31 cellular contexts compared by ENCODE assay signal in genomic region chr7:157866525-157866924, GRCh38.
"Had no signal": no experiment of that assay in that cellular context is flagged by ENCODE, and none has a peak within 500 bp of the region (broad histone marks: within the 10 kb centered on the region; RNA-seq: fewer than 3 reads in every experiment).

No MANE protein-coding gene starts in this region.

- H3K27me3 Mint-ChIP-seq: activated CD4-positive, alpha-beta memory T cell treated with anti-CD3 and anti-CD28 coated beads for 36 hours; activated CD4-positive, alpha-beta T cell treated with anti-CD3 and anti-CD28 coated beads for 36 hours; activated CD4-positive, alpha-beta T cell treated with anti-CD3 and anti-CD28 coated beads, Interleukin-2, amount 10 ng/mL, durations not matched to agents 24 days and 14 days; activated CD8-positive, alpha-beta memory T cell treated with anti-CD3 and anti-CD28 coated beads, Interleukin-2, amount 10 ng/mL, durations not matched to agents 7 days and 5 days; activated naive CD4-positive, alpha-beta T cell treated with anti-CD3 and anti-CD28 coated beads, Interleukin-2, amount 10 ng/mL, durations not matched to agents 7 days and 5 days had no signal

- DNase-seq: activated CD4-positive, alpha-beta memory T cell treated with anti-CD3 and anti-CD28 coated beads for 36 hours; activated CD4-positive, alpha-beta T cell treated with anti-CD3 and anti-CD28 coated beads for 36 hours; activated CD4-positive, alpha-beta T cell treated with anti-CD3 and anti-CD28 coated beads, Interleukin-2, amount 10 ng/mL, durations not matched to agents 24 days and 14 days; activated CD4-positive, CD25-positive, alpha-beta regulatory T cell; activated CD4-positive, CD25-positive, alpha-beta regulatory T cell treated with anti-CD3 and anti-CD28 coated beads, Interleukin-2, amount 50 U/mL, for 72 hours; activated CD8-positive, alpha-beta memory T cell treated with anti-CD3 and anti-CD28 coated beads, Interleukin-2, amount 10 ng/mL, durations not matched to agents 7 days and 5 days; activated CD8-positive, alpha-beta memory T cell treated with anti-CD3 and anti-CD28 coated beads, Interleukin-2, amount 50 U/mL, for 4 hours; activated CD8-positive, alpha-beta T cell treated with anti-CD3 and anti-CD28 coated beads, Interleukin-2, amount 10 ng/mL, durations not matched to agents 7 days and 5 days; activated effector memory CD4-positive, alpha-beta T cell treated with anti-CD3 and anti-CD28 coated beads, Interleukin-2, amount 50 U/mL, for 16 hours; activated naive CD4-positive, alpha-beta T cell treated with anti-CD3 and anti-CD28 coated beads, Interleukin-2, amount 10 ng/mL, durations not matched to agents 7 days and 5 days; activated naive CD8-positive, alpha-beta T cell treated with anti-CD3 and anti-CD28 coated beads, Interleukin-2, amount 10 ng/mL, durations not matched to agents 7 days and 5 days; activated T-cell treated with anti-CD3 and anti-CD28 coated beads, Interleukin-2, amount 50 U/mL, for 1 hour; activated T-cell treated with anti-CD3 and anti-CD28 coated beads, Interleukin-2, amount 50 U/mL, for 48 hours; central memory CD4-positive, alpha-beta T cell; cerebellar nuclear complex; colonic mucosa; effector memory CD4-positive, alpha-beta T cell; endodermal cell; foreskin fibroblast; T-helper 2 cell had no signal

- H3K27ac Mint-ChIP-seq: activated CD4-positive, alpha-beta memory T cell treated with anti-CD3 and anti-CD28 coated beads for 36 hours; activated CD4-positive, alpha-beta T cell treated with anti-CD3 and anti-CD28 coated beads for 36 hours; activated CD4-positive, alpha-beta T cell treated with anti-CD3 and anti-CD28 coated beads, Interleukin-2, amount 10 ng/mL, durations not matched to agents 24 days and 14 days; activated CD8-positive, alpha-beta memory T cell treated with anti-CD3 and anti-CD28 coated beads, Interleukin-2, amount 10 ng/mL, durations not matched to agents 7 days and 5 days; activated CD8-positive, alpha-beta T cell treated with anti-CD3 and anti-CD28 coated beads, Interleukin-2, amount 10 ng/mL, durations not matched to agents 7 days and 5 days; activated naive CD4-positive, alpha-beta T cell treated with anti-CD3 and anti-CD28 coated beads, Interleukin-2, amount 10 ng/mL, durations not matched to agents 7 days and 5 days; activated naive CD8-positive, alpha-beta T cell treated with anti-CD3 and anti-CD28 coated beads, Interleukin-2, amount 10 ng/mL, durations not matched to agents 7 days and 5 days; activated T-helper 1 cell treated with anti-CD3 and anti-CD28 coated beads, Interleukin-12 subunit alpha, Interleukin-12 subunit beta, Interleukin-2, Interleukin-4 antibody, amounts not matched to agents 30 ng/mL and 10 ng/mL and 1 ng/mL, durations not matched to agents 14 hours and 24 hours and 36 hours; activated T-helper 2 cell treated with anti-CD3 and anti-CD28 coated beads, Interferon-gamma antibody, Interleukin-2, Interleukin-4, amounts not matched to agents 10 μg/mL and 5 μg/mL and 100 μg/mL, durations not matched to agents 14 hours and 24 hours and 36 hours; dendritic cell treated with granulocyte-macrophage colony-stimulating factor and Interleukin-4, amounts not matched to agents 40 ng/mL and 50 ng/mL, for 4 days; endodermal cell had no signal

- H3K27me3 ChIP-seq: ascending aorta, breast epithelium, cardiac muscle cell, colonic mucosa, dorsolateral prefrontal cortex had no signal

- FAIRE-seq: frontal cortex had no signal

- H3K27ac ChIP-seq: ascending aorta, breast epithelium, cardiac muscle cell, colonic mucosa, dorsolateral prefrontal cortex had no signal

- H3K4me3 Mint-ChIP-seq: activated CD4-positive, alpha-beta memory T cell treated with anti-CD3 and anti-CD28 coated beads for 36 hours; activated CD4-positive, alpha-beta T cell treated with anti-CD3 and anti-CD28 coated beads for 36 hours; activated CD4-positive, alpha-beta T cell treated with anti-CD3 and anti-CD28 coated beads, Interleukin-2, amount 10 ng/mL, durations not matched to agents 24 days and 14 days; activated CD8-positive, alpha-beta memory T cell treated with anti-CD3 and anti-CD28 coated beads, Interleukin-2, amount 10 ng/mL, durations not matched to agents 7 days and 5 days; activated CD8-positive, alpha-beta T cell treated with anti-CD3 and anti-CD28 coated beads, Interleukin-2, amount 10 ng/mL, durations not matched to agents 7 days and 5 days; activated naive CD4-positive, alpha-beta T cell treated with anti-CD3 and anti-CD28 coated beads, Interleukin-2, amount 10 ng/mL, durations not matched to agents 7 days and 5 days; activated naive CD8-positive, alpha-beta T cell treated with anti-CD3 and anti-CD28 coated beads, Interleukin-2, amount 10 ng/mL, durations not matched to agents 7 days and 5 days; activated T-helper 1 cell treated with anti-CD3 and anti-CD28 coated beads, Interleukin-12 subunit alpha, Interleukin-12 subunit beta, Interleukin-2, Interleukin-4 antibody, amounts not matched to agents 30 ng/mL and 10 ng/mL and 1 ng/mL, durations not matched to agents 14 hours and 24 hours and 36 hours; brain; dendritic cell treated with granulocyte-macrophage colony-stimulating factor and Interleukin-4, amounts not matched to agents 40 ng/mL and 50 ng/mL, for 4 days; endodermal cell had no signal

- ATAC-seq: activated CD4-positive, alpha-beta T cell treated with anti-CD3 and anti-CD28 coated beads for 36 hours; activated CD8-positive, alpha-beta memory T cell treated with anti-CD3 and anti-CD28 coated beads, Interleukin-2, amount 10 ng/mL, durations not matched to agents 7 days and 5 days; activated CD8-positive, alpha-beta T cell treated with anti-CD3 and anti-CD28 coated beads, Interleukin-2, amount 10 ng/mL, durations not matched to agents 7 days and 5 days; activated naive CD4-positive, alpha-beta T cell treated with anti-CD3 and anti-CD28 coated beads, Interleukin-2, amount 50 U/mL, for 72 hours; esophagus mucosa had no signal

- H3K9me3 ChIP-seq: ascending aorta, colonic mucosa had no signal

- H3K36me3 Mint-ChIP-seq: activated CD4-positive, alpha-beta memory T cell treated with anti-CD3 and anti-CD28 coated beads for 36 hours; activated CD8-positive, alpha-beta memory T cell treated with anti-CD3 and anti-CD28 coated beads, Interleukin-2, amount 10 ng/mL, durations not matched to agents 7 days and 5 days; activated naive CD4-positive, alpha-beta T cell treated with anti-CD3 and anti-CD28 coated beads, Interleukin-2, amount 10 ng/mL, durations not matched to agents 7 days and 5 days; activated naive CD8-positive, alpha-beta T cell treated with anti-CD3 and anti-CD28 coated beads, Interleukin-2, amount 10 ng/mL, durations not matched to agents 7 days and 5 days had no signal

- H3K4me3 ChIP-seq: ascending aorta, breast epithelium, cardiac muscle cell, colonic mucosa, dorsolateral prefrontal cortex had no signal

- H3K4me1 Mint-ChIP-seq: activated CD8-positive, alpha-beta memory T cell treated with anti-CD3 and anti-CD28 coated beads, Interleukin-2, amount 10 ng/mL, durations not matched to agents 7 days and 5 days; endodermal cell had no signal

- H3K36me3 ChIP-seq: ascending aorta, breast epithelium, cardiac muscle cell, colonic mucosa had no signal

- H3K9me3 Mint-ChIP-seq: activated CD4-positive, alpha-beta memory T cell treated with anti-CD3 and anti-CD28 coated beads for 36 hours; activated CD4-positive, alpha-beta T cell treated with anti-CD3 and anti-CD28 coated beads, Interleukin-2, amount 10 ng/mL, durations not matched to agents 24 days and 14 days; activated naive CD8-positive, alpha-beta T cell treated with anti-CD3 and anti-CD28 coated beads, Interleukin-2, amount 10 ng/mL, durations not matched to agents 7 days and 5 days; activated T-helper 2 cell treated with anti-CD3 and anti-CD28 coated beads, Interferon-gamma antibody, Interleukin-2, Interleukin-4, amounts not matched to agents 10 μg/mL and 5 μg/mL and 100 μg/mL, durations not matched to agents 14 hours and 24 hours and 36 hours had no signal

- H3K4me1 ChIP-seq: ascending aorta, breast epithelium, colonic mucosa had no signal
